ENCODE assay signal across 9 cellular contexts in genomic region chr3:143002727-143003126, GRCh38. TPM values are rescaled to one million over a fixed set of nuclear protein-coding genes. Genes with fewer than 3 reads are reported as not detected.
DNase-seq lines count a peak whose midpoint lies in the region; ATAC-seq and TF ChIP-seq lines count a peak whose summit lies in the region.
"Had no signal": no experiment of that assay in that cellular context is flagged by ENCODE, and none has a peak within 500 bp of the region (broad histone marks: within the 10 kb centered on the region; RNA-seq: fewer than 3 reads in every experiment).

No MANE protein-coding gene starts in this region.

- H3K4me1 Mint-ChIP-seq in natural killer cell treated with Interleukin-12 subunit alpha and Interleukin-12 subunit beta and Interleukin-15 and Interleukin-18, amount 100 ng/mL, for 72 hours (ENCODE audit: low read depth in 2 of 2): peaks cover 42 to 51% of the 10 kb centered on the region in 2 donors

- H2AFZ ChIP-seq in Karpas-422 (ENCODE audit: low read length): no peak overlapping the region

- peak overlapping the region; percentile 93 for H3K27ac ChIP-seq in BLaER1
- peak overlapping the region; percentile 80 for H3K27ac ChIP-seq in Karpas-422 (ENCODE audit: low read length)
- no peak overlapping the region for H3K27ac ChIP-seq in colonic mucosa
- H3K27ac ChIP-seq in substantia nigra (ENCODE audit: low read depth, low read length, poor library complexity, severe bottlenecking): no peak overlapping the region

- H3K9me3 ChIP-seq in BLaER1 (no peaks in the 10 kb centered on the region), Karpas-422 (ENCODE audit: low read length) (no peaks in the 10 kb centered on the region), colonic mucosa (no peaks in the 10 kb centered on the region)

- peak overlapping the region; percentile 98 for H3K4me3 Mint-ChIP-seq in natural killer cell treated with Interleukin-12 subunit alpha and Interleukin-12 subunit beta and Interleukin-15 and Interleukin-18, amount 100 ng/mL, for 72 hours

- H3K27me3 Mint-ChIP-seq in natural killer cell treated with Interleukin-12 subunit alpha and Interleukin-12 subunit beta and Interleukin-15 and Interleukin-18, amount 100 ng/mL, for 72 hours: peaks cover 0 to 8% of the 10 kb centered on the region in 2 donors

- H3K4me2 ChIP-seq in BLaER1: peak overlapping the region; percentile 85
- H3K4me2 ChIP-seq in Karpas-422 (ENCODE audit: low read depth, low read length, poor library complexity, severe bottlenecking): peak overlapping the region; percentile 93

- no peaks in the 10 kb centered on the region for H3K27me3 ChIP-seq in BLaER1
- no peaks in the 10 kb centered on the region for H3K27me3 ChIP-seq in Karpas-422 (ENCODE audit: low read length)
- H3K27me3 ChIP-seq in colonic mucosa: no peaks in the 10 kb centered on the region

- no peak for TF ChIP-seq CTCF in colonic mucosa (IDR thresholded peaks at IDR 0.05)

- peaks cover 38% of the 10 kb centered on the region for H3K4me1 ChIP-seq in BLaER1
- peaks cover 51% of the 10 kb centered on the region for H3K4me1 ChIP-seq in Karpas-422 (ENCODE audit: low read length)
- H3K4me1 ChIP-seq in colonic mucosa: no peaks in the 10 kb centered on the region

- H3K9me3 Mint-ChIP-seq in natural killer cell treated with Interleukin-12 subunit alpha and Interleukin-12 subunit beta and Interleukin-15 and Interleukin-18, amount 100 ng/mL, for 72 hours: no peaks in the 10 kb centered on the region

- peak; percentile 60 for DNase-seq in Karpas-422
- DNase-seq in colonic mucosa: no peak
- no peak for DNase-seq in natural killer cell treated with Interleukin-12 subunit alpha and Interleukin-12 subunit beta and Interleukin-15 and Interleukin-18, amount 100 ng/mL, for 72 hours (ENCODE audit: low spot score)
- DNase-seq in activated CD4-positive, alpha-beta T cell treated with anti-CD3 and anti-CD28 coated beads, Interleukin-2, amount 50 U/mL, for 48 hours: no peak
- no peak for DNase-seq in 8988T
- no peak for DNase-seq in substantia nigra (lab: John Stamatoyannopoulos, UW)

- no peaks in the 10 kb centered on the region for H3K9me2 ChIP-seq in Karpas-422 (replicated peaks; ENCODE audit: insufficient read depth, low read length)

- H4K20me1 ChIP-seq in BLaER1 (peaks cover 61% of the 10 kb centered on the region), Karpas-422 (ENCODE audit: insufficient read depth, low read depth, low read length) (peaks cover 29% of the 10 kb centered on the region)

- H3K4me3 ChIP-seq in BLaER1: peak overlapping the region; percentile 85
- peak overlapping the region; percentile 99 for H3K4me3 ChIP-seq in Karpas-422 (ENCODE audit: low read length)
- H3K4me3 ChIP-seq in colonic mucosa: peak overlapping the region; percentile 65

- peak overlapping the region; percentile 97 for H3K9ac ChIP-seq in BLaER1
- peak overlapping the region; percentile 94 for H3K9ac ChIP-seq in Karpas-422 (ENCODE audit: low read length)
- H3K9ac ChIP-seq in colonic mucosa (ENCODE audit: low read depth in 2 of 2, low read length in 2 of 2): peak overlapping the region in 1 of 2 donors; percentile 73

- peak overlapping the region; percentile 94 to 97 for H3K27ac Mint-ChIP-seq in natural killer cell treated with Interleukin-12 subunit alpha and Interleukin-12 subunit beta and Interleukin-15 and Interleukin-18, amount 100 ng/mL, for 72 hours

- H3K79me2 ChIP-seq in Karpas-422 (ENCODE audit: low read length): peaks cover 70% of the 10 kb centered on the region

- intact Hi-C loops in colonic mucosa (cut with DNase I): no loop called here

- H3K36me3 Mint-ChIP-seq in natural killer cell treated with Interleukin-12 subunit alpha and Interleukin-12 subunit beta and Interleukin-15 and Interleukin-18, amount 100 ng/mL, for 72 hours: peaks cover 6% of the 10 kb centered on the region

- no peak for ATAC-seq in natural killer cell treated with Interleukin-12 subunit alpha and Interleukin-12 subunit beta and Interleukin-15 and Interleukin-18, amount 100 ng/mL, for 72 hours
- ATAC-seq in HG02973 (IDR thresholded peaks at IDR 0.05; ENCODE audit: unreplicated experiment): no peak

- peaks cover 5% of the 10 kb centered on the region; the same call in 1 of the 2 replicates for H3K36me3 ChIP-seq in BLaER1
- H3K36me3 ChIP-seq in Karpas-422 (ENCODE audit: insufficient read depth, low read length): 0 out of 2 replicates have a peak, but pooled peaks cover 3% of the 10 kb centered on the region
- H3K36me3 ChIP-seq in colonic mucosa: no peaks in the 10 kb centered on the region

RNA-seq across cellular contexts. Expression of gene U2SURP, which starts 1.4 kb away (rescaled TPM):
- total RNA-seq in Karpas-422 (2014; rRNA removed; shearing (Covaris generic); ENCODE audit: low replicate concordance): 69.4 and 135 TPM in 2 replicates
- total RNA-seq in colonic mucosa: 10 to 100 TPM; 59.4 to 70.2 TPM
- 100 to 1,000 TPM; 113 to 166 TPM for total RNA-seq in natural killer cell treated with Interleukin-12 subunit alpha and Interleukin-12 subunit beta and Interleukin-15 and Interleukin-18, amount 100 ng/mL, for 72 hours

RNA-seq across cellular contexts. Expression of gene PAQR9, which starts 39.3 kb away (rescaled TPM):
- total RNA-seq in Karpas-422 (2014; rRNA removed; shearing (Covaris generic); ENCODE audit: low replicate concordance): not detected in 2 replicates
- total RNA-seq in colonic mucosa: not detected
- not detected for total RNA-seq in natural killer cell treated with Interleukin-12 subunit alpha and Interleukin-12 subunit beta and Interleukin-15 and Interleukin-18, amount 100 ng/mL, for 72 hours
- total RNA-seq: lung microvascular endothelial cell had no signal

Comparison
In these comparisons a context has a peak if more than half of its experiments do, and no peak if none do; other contexts are left out.
1. H3K27ac ChIP-seq: peak in BLaER1 (single experiment) and Karpas-422 (single experiment); none in colonic mucosa (single experiment) and substantia nigra (single experiment).
2. Peak in every context shown above with its lines, with median percentiles within 50 percentile points of each other: H3K4me3 ChIP-seq.